23 cellular contexts compared by ENCODE assay signal in genomic region chr7:44537442-44537841, GRCh38. TPM values are rescaled to one million over a fixed set of nuclear protein-coding genes. Genes with fewer than 3 reads are reported as not detected.
"Had no signal": no experiment of that assay in that cellular context is flagged by ENCODE, and none has a peak within 500 bp of the region (broad histone marks: within the 10 kb centered on the region; RNA-seq: fewer than 3 reads in every experiment).

No MANE protein-coding gene starts in this region.

- H3K27me3 ChIP-seq: brain microvascular endothelial cell, cardiac muscle cell had no signal

- ATAC-seq: activated CD4-positive, alpha-beta T cell treated with anti-CD3 and anti-CD28 coated beads for 36 hours; T-cell had no signal

- DNase-seq: activated CD4-positive, alpha-beta memory T cell treated with anti-CD3 and anti-CD28 coated beads, Interleukin-2, amount 10 ng/mL, durations not matched to agents 7 days and 5 days; activated CD4-positive, alpha-beta T cell treated with anti-CD3 and anti-CD28 coated beads for 36 hours; activated CD4-positive, alpha-beta T cell treated with anti-CD3 and anti-CD28 coated beads, Interleukin-2, amount 50 U/mL, for 1 hour; activated CD8-positive, alpha-beta memory T cell treated with anti-CD3 and anti-CD28 coated beads, Interleukin-2, amount 50 U/mL, for 4 hours; activated naive CD4-positive, alpha-beta T cell treated with anti-CD3 and anti-CD28 coated beads for 36 hours; activated naive CD8-positive, alpha-beta T cell treated with anti-CD3 and anti-CD28 coated beads for 36 hours; brain microvascular endothelial cell; NCI-H1092; NCI-H1417; NCI-H1930; NCI-H2171; NCI-H226; NCI-H510A; NCI-H526 treated with DMSO at 0.1 percent for 48 hours; NCI-H82; SIG-M5; T-cell; T-helper 2 cell; WERI-Rb-1 had no signal

- H3K36me3 ChIP-seq: brain microvascular endothelial cell, cardiac muscle cell, WERI-Rb-1 had no signal

- H3K4me2 ChIP-seq: KMS-11 had no signal

- H3K27ac ChIP-seq: brain microvascular endothelial cell, cardiac muscle cell, KMS-11, WERI-Rb-1 had no signal

- H3K4me3 ChIP-seq: cardiac muscle cell had no signal

- H3K9ac ChIP-seq: KMS-11 had no signal

RNA-seq across cellular contexts. Expression of gene NPC1L1, which starts 3.7 kb away (rescaled TPM):
- total RNA-seq: activated CD4-positive, alpha-beta memory T cell treated with anti-CD3 and anti-CD28 coated beads, Interleukin-2, amount 10 ng/mL, durations not matched to agents 7 days and 5 days; activated CD8-positive, alpha-beta memory T cell treated with anti-CD3 and anti-CD28 coated beads for 36 hours; activated naive CD4-positive, alpha-beta T cell treated with anti-CD3 and anti-CD28 coated beads for 36 hours; activated naive CD8-positive, alpha-beta T cell treated with anti-CD3 and anti-CD28 coated beads for 36 hours; cardiac muscle cell; RPMI7951 had no signal
- polyA plus RNA-seq: cardiac muscle cell had no signal
